In the genomic region with DNA sequence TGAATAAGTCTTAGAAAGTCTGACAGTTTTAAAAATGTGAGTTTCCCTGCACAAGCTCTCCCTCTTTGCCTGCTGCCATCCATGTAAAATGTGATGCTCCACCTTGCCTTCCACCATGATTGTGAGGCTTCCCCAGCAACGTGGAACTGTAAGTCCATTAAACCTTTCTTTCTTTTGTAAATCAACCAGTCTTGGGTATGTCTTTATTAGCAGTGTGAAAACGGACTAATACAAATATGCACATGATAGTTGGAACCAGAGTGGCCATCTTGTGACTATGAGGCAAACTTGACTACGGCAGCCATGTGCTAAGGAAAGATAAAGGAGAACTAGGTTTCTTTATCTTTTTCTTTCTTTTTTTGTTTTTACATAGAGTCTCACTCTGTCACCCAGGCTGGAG, we compare ENCODE assay signal across 7 cellular contexts.
"Had no signal": no experiment of that assay in that cellular context is flagged by ENCODE, and none has a peak within 500 bp of the region (broad histone marks: within the 10 kb centered on the region; RNA-seq: fewer than 3 reads in every experiment).

No MANE protein-coding gene starts in this region.

- H3K4me1 Mint-ChIP-seq: IgD-negative memory B cell had no signal

- FAIRE-seq: HepG2, HTR-8/SVneo had no signal

- DNase-seq: IMR-90, KBM-7, KG1 had no signal

- H3K27ac ChIP-seq: HL-60 had no signal

- H3K27ac Mint-ChIP-seq: IgD-negative memory B cell had no signal

- H3K4me3 Mint-ChIP-seq: IgD-negative memory B cell had no signal

- ATAC-seq: HepG2 had no signal
